In genomic region chr7:91046322-91047088, GRCh38 we compare ENCODE assay signal across 1 cellular context.
TF ChIP-seq lines count a peak whose summit lies in the region.

No MANE protein-coding gene starts in this region.

TF ChIP-seq in HepG2, 621 proteins besides CTCF, POLR2A, EP300 and RAD21 (continued from another document):
- TF ChIP-seq RFXAP (CRISPR knock-in tag; IDR thresholded peaks at IDR 0.05; ENCODE audit: borderline replicate concordance) (no peak), ZNF292 (CRISPR knock-in tag; IDR thresholded peaks at IDR 0.05; ENCODE audit: borderline replicate concordance, low read depth) (no peak)
TF ChIP-seq in HepG2: peak in this region for 0.
